10 cellular contexts compared by ENCODE assay signal in the genomic region with DNA sequence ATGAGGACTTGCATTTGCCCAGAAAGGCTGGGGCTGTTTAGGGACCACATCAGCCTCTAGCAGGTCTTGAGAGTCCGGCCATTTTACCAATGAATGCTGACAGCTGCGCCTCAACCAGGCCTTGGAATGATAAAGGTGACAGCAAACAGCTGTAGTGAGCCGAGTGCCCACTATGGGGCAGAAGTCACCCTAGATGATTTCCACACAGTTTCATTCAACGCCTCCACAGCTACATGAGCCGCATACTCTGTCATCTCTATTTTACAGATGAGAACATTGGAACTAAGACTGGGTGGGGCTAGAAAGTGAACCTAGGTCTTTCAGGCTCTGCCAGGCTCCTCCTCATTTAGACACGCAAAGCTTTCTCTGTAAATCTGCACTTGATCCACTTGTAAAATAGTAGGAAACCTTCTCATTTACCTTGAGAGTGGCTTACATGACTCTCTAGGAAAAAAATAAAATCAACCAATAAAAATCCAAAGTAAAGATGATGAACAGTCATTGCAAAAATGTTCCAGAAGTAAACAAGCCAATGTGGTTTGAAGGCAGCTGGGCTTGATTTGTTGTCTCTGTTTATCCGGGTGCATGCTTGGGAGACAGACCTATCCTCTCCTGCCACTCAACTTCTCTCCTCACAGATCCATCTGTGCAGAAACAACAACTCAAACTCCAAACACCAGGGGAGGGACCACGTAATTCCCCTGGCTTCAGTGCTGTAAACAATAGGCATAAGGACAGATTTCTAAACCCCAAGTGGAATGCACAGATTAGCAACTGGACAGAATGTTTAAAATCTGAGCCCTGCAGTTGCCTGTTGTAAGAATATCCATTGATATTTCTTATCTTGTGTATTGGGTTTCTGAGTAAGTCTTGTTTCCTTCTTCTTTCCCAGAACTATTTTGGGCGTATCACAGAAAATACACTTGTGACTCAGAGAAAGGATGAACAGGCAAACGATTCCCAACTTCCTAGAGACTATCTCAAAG. TPM values are rescaled to one million over a fixed set of nuclear protein-coding genes. Genes with fewer than 3 reads are reported as not detected.
DNase-seq lines count a peak whose midpoint lies in the region; ATAC-seq, FAIRE-seq and TF ChIP-seq lines count a peak whose summit lies in the region.
"Had no signal": no experiment of that assay in that cellular context is flagged by ENCODE, and none has a peak within 500 bp of the region (broad histone marks: within the 10 kb centered on the region; RNA-seq: fewer than 3 reads in every experiment).

No MANE protein-coding gene starts in this region.

- POLR2A ChIA-PET in CD4-positive, alpha-beta T cell (lab: Charles Lee): no interaction called here

- H3K4me1 Mint-ChIP-seq in CD4-positive, alpha-beta T cell (ENCODE audit: low read depth): no peaks in the 10 kb centered on the region
- peaks cover 17% of the 10 kb centered on the region for H3K4me1 Mint-ChIP-seq in endodermal cell
- H3K4me1 Mint-ChIP-seq in mesothelial cell of epicardium: peaks cover 6% of the 10 kb centered on the region
- H3K4me1 Mint-ChIP-seq in stimulated activated naive CD8-positive, alpha-beta T cell treated with anti-CD3 and anti-CD28 coated beads, Interleukin-15, amount 100 ng/mL, for 72 hours: peaks cover 5% of the 10 kb centered on the region

- no peak overlapping the region for H3K4me3 ChIP-seq in endodermal cell (ENCODE audit: low read length)
- H3K4me3 ChIP-seq: SK-N-MC had no signal

- no peaks in the 10 kb centered on the region for H3K9me3 Mint-ChIP-seq in CD4-positive, alpha-beta T cell
- H3K9me3 Mint-ChIP-seq in endodermal cell: no peaks in the 10 kb centered on the region
- H3K9me3 Mint-ChIP-seq in mesothelial cell of epicardium: peaks cover 4% of the 10 kb centered on the region
- no peaks in the 10 kb centered on the region for H3K9me3 Mint-ChIP-seq in stimulated activated naive CD8-positive, alpha-beta T cell treated with anti-CD3 and anti-CD28 coated beads, Interleukin-15, amount 100 ng/mL, for 72 hours

- peaks cover 4% of the 10 kb centered on the region for H3K4me1 ChIP-seq in endodermal cell (ENCODE audit: control insufficient read depth, insufficient read depth, low read length)

- peaks cover 29% of the 10 kb centered on the region for H3K27me3 Mint-ChIP-seq in CD4-positive, alpha-beta T cell
- H3K27me3 Mint-ChIP-seq in endodermal cell (ENCODE audit: insufficient read depth) (no peaks in the 10 kb centered on the region), mesothelial cell of epicardium (ENCODE audit: low read depth) (no peaks in the 10 kb centered on the region)
- peaks cover 16% of the 10 kb centered on the region for H3K27me3 Mint-ChIP-seq in stimulated activated naive CD8-positive, alpha-beta T cell treated with anti-CD3 and anti-CD28 coated beads, Interleukin-15, amount 100 ng/mL, for 72 hours

- WGBS in endodermal cell (ENCODE audit: insufficient coverage in 1 of 2, insufficient read length in 1 of 2), 2 experiments: 69 to 81% methylated on average over 7 to 10 of the region's 10 CpGs

- CTCF ChIA-PET in CD4-positive, alpha-beta T cell (lab: Charles Lee): no interaction called here

- FAIRE-seq in H54 (lab: Jason Lieb, UNC): no peak

- ATAC-seq in CD4-positive, alpha-beta T cell (ENCODE audit: poor library complexity): peak; percentile 60
- ATAC-seq in GM19452 (IDR thresholded peaks at IDR 0.05; ENCODE audit: unreplicated experiment): peak; percentile 58
- peak; percentile 80 for ATAC-seq in stimulated activated naive CD8-positive, alpha-beta T cell treated with anti-CD3 and anti-CD28 coated beads, Interleukin-15, amount 100 ng/mL, for 72 hours

- intact Hi-C loops in CD4-positive, alpha-beta T cell (cut with DNase I, micrococcal nuclease): loop anchor here (2.0 to 10.0 kb wide), 3 partner anchors 317 to 354 kb away; no protein-coding TSS in a partner anchor

- no peak overlapping the region for H3K4me3 Mint-ChIP-seq in CD4-positive, alpha-beta T cell
- H3K4me3 Mint-ChIP-seq in endodermal cell: no peak overlapping the region
- H3K4me3 Mint-ChIP-seq in mesothelial cell of epicardium: no peak overlapping the region
- no peak overlapping the region for H3K4me3 Mint-ChIP-seq in stimulated activated naive CD8-positive, alpha-beta T cell treated with anti-CD3 and anti-CD28 coated beads, Interleukin-15, amount 100 ng/mL, for 72 hours

- no peaks in the 10 kb centered on the region for H3K36me3 Mint-ChIP-seq in CD4-positive, alpha-beta T cell (ENCODE audit: low read depth)
- H3K36me3 Mint-ChIP-seq in endodermal cell (ENCODE audit: low read depth) (peaks cover 27% of the 10 kb centered on the region), mesothelial cell of epicardium (peaks cover 28% of the 10 kb centered on the region)

- peak; percentile 36 for TF ChIP-seq CTCF in CD4-positive, alpha-beta T cell (IDR thresholded peaks at IDR 0.05)
- peak; percentile 79 for TF ChIP-seq CTCF in endodermal cell (conservative IDR thresholded peaks at IDR 0.05)
- TF ChIP-seq CTCF in mesothelial cell of epicardium (IDR thresholded peaks at IDR 0.05; ENCODE audit: unreplicated experiment): peak; percentile 39

- H3K36me3 ChIP-seq in endodermal cell (ENCODE audit: control insufficient read depth, insufficient read depth, low read length): peaks cover 10% of the 10 kb centered on the region

- H3K9me3 ChIP-seq in CD4-positive, alpha-beta T cell (ENCODE audit: control insufficient read depth, low read length): no peaks in the 10 kb centered on the region
- peaks cover 7% of the 10 kb centered on the region for H3K9me3 ChIP-seq in endodermal cell (ENCODE audit: control insufficient read depth, low read length)

- H3K27ac ChIP-seq in CD4-positive, alpha-beta T cell (ENCODE audit: low read depth, low read length): no peak overlapping the region
- H3K27ac ChIP-seq in endodermal cell (ENCODE audit: low read depth, low read length): no peak overlapping the region
- H3K27ac ChIP-seq: SK-N-MC had no signal

- no peak overlapping the region for H3K27ac Mint-ChIP-seq in CD4-positive, alpha-beta T cell
- H3K27ac Mint-ChIP-seq in endodermal cell (peak overlapping the region; percentile 16), mesothelial cell of epicardium (peak overlapping the region; percentile 6)
- H3K27ac Mint-ChIP-seq in stimulated activated naive CD8-positive, alpha-beta T cell treated with anti-CD3 and anti-CD28 coated beads, Interleukin-15, amount 100 ng/mL, for 72 hours: no peak overlapping the region

- H3K9ac ChIP-seq in endodermal cell (ENCODE audit: extremely low read depth, low read length, poor library complexity, severe bottlenecking): no peak overlapping the region

- H3K27me3 ChIP-seq in CD4-positive, alpha-beta T cell (ENCODE audit: control insufficient read depth, insufficient read depth, low read length): no peaks in the 10 kb centered on the region
- no peaks in the 10 kb centered on the region for H3K27me3 ChIP-seq in endodermal cell (ENCODE audit: control insufficient read depth, insufficient read depth, low read length, poor library complexity, severe bottlenecking)

- TF ChIP-seq POLR2A in H54 (IDR thresholded peaks at IDR 0.05; ENCODE audit: low read depth, low read length): no peak

- DNase-seq in CD4-positive, alpha-beta T cell: peak in 4 of 10 experiments; percentile 3 to 8 (median 5)
- DNase-seq in NCI-H2029 (lab: John Stamatoyannopoulos, UW): peak; percentile 51
- DNase-seq in activated CD4-positive, alpha-beta T cell treated with anti-CD3 and anti-CD28 coated beads for 4 hours: peak; percentile 10 to 32
- peak; percentile 85 for DNase-seq in endodermal cell
- DNase-seq in mesothelial cell of epicardium (ENCODE audit: low spot score in 2 of 2, unreplicated experiment in 2 of 2): no peak
- peak; percentile 12 to 22 for DNase-seq in stimulated activated naive CD8-positive, alpha-beta T cell treated with anti-CD3 and anti-CD28 coated beads, Interleukin-15, amount 100 ng/mL, for 72 hours
- no peak for DNase-seq in H54 (ENCODE audit: insufficient read length, low spot score)

RNA-seq across cellular contexts. Expression of gene LDHAL6B, which starts 31.5 kb away (rescaled TPM):
- total RNA-seq in CD4-positive, alpha-beta T cell: not detected
- total RNA-seq in endodermal cell (not detected), mesothelial cell of epicardium (not detected in 3 replicates)
- polyA plus RNA-seq in endodermal cell (2013, experiment 1 of 2): not detected
- polyA plus RNA-seq in endodermal cell (2013, experiment 2 of 2): not detected
- total RNA-seq: urinary bladder had no signal
- polyA plus RNA-seq: urinary bladder had no signal

Comparison
In these comparisons a context has a peak if more than half of its experiments do, and no peak if none do; other contexts are left out.
1. DNase-seq: peak in NCI-H2029 (single experiment), activated CD4-positive, alpha-beta T cell treated with anti-CD3 and anti-CD28 coated beads for 4 hours (2 of 2), endodermal cell (single experiment) and stimulated activated naive CD8-positive, alpha-beta T cell treated with anti-CD3 and anti-CD28 coated beads, Interleukin-15, amount 100 ng/mL, for 72 hours (2 of 2); none in mesothelial cell of epicardium (0 of 2) and H54 (single experiment).
2. H3K27ac Mint-ChIP-seq: peak in endodermal cell (single experiment) and mesothelial cell of epicardium (single experiment); none in CD4-positive, alpha-beta T cell (single experiment) and stimulated activated naive CD8-positive, alpha-beta T cell treated with anti-CD3 and anti-CD28 coated beads, Interleukin-15, amount 100 ng/mL, for 72 hours (0 of 2).
3. Peak in every context shown above with its lines, with median percentiles within 50 percentile points of each other: ATAC-seq and CTCF ChIP-seq.